ENCODE assay signal across 1 cellular context in genomic region chr11:101848262-101848661, GRCh38.
TF ChIP-seq lines count a peak whose summit lies in the region.

No MANE protein-coding gene starts in this region.

TF ChIP-seq in SK-N-SH treated with all-trans-retinoic acid at 6 μM for 48 hours, 23 proteins besides CTCF, POLR2A, EP300 and RAD21 (continued from another document):
- TF ChIP-seq, protein P1, sequence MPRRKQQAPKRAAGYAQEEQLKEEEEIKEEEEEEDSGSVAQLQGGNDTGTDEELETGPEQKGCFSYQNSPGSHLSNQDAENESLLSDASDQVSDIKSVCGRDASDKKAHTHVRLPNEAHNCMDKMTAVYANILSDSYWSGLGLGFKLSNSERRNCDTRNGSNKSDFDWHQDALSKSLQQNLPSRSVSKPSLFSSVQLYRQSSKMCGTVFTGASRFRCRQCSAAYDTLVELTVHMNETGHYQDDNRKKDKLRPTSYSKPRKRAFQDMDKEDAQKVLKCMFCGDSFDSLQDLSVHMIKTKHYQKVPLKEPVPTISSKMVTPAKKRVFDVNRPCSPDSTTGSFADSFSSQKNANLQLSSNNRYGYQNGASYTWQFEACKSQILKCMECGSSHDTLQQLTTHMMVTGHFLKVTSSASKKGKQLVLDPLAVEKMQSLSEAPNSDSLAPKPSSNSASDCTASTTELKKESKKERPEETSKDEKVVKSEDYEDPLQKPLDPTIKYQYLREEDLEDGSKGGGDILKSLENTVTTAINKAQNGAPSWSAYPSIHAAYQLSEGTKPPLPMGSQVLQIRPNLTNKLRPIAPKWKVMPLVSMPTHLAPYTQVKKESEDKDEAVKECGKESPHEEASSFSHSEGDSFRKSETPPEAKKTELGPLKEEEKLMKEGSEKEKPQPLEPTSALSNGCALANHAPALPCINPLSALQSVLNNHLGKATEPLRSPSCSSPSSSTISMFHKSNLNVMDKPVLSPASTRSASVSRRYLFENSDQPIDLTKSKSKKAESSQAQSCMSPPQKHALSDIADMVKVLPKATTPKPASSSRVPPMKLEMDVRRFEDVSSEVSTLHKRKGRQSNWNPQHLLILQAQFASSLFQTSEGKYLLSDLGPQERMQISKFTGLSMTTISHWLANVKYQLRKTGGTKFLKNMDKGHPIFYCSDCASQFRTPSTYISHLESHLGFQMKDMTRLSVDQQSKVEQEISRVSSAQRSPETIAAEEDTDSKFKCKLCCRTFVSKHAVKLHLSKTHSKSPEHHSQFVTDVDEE (CRISPR knock-in tag; IDR thresholded peaks at IDR 0.05) = no peak
